24 cellular contexts compared by ENCODE assay signal in genomic region chr13:107518780-107519179, GRCh38.
"Had no signal": no experiment of that assay in that cellular context is flagged by ENCODE, and none has a peak within 500 bp of the region (broad histone marks: within the 10 kb centered on the region; RNA-seq: fewer than 3 reads in every experiment).

No MANE protein-coding gene starts in this region.

- H3K4me1 ChIP-seq: prostate gland, transverse colon had no signal

- H3K36me3 ChIP-seq: cardiac muscle cell, neutrophil, ovary, prostate gland, transverse colon had no signal

- ATAC-seq: activated CD4-positive, CD25-positive, alpha-beta regulatory T cell treated with anti-CD3 and anti-CD28 coated beads, Interleukin-2, amount 50 U/mL, for 24 hours; left cardiac atrium; right cardiac atrium; stimulated activated memory B cell treated with anti-CD40 and anti-IgM and Interleukin-4, amounts not matched to agents 10 μg/mL and 1 μg/mL and 100 μg/mL, for 72 hours had no signal

- H3K9me3 ChIP-seq: neutrophil, ovary, prostate gland, transverse colon had no signal

- H3K27ac ChIP-seq: cardiac muscle cell, epithelial cell of prostate, neutrophil, ovary, prostate gland, skin epidermis, transverse colon, VCaP had no signal

- H3K27me3 ChIP-seq: cardiac muscle cell, neutrophil, ovary, transverse colon had no signal

- H3K4me3 ChIP-seq: cardiac muscle cell, ovary, prostate gland, skin epidermis, transverse colon had no signal

- FAIRE-seq: islet of Langerhans, urothelium cell line had no signal

- DNase-seq: activated CD4-positive, alpha-beta memory T cell treated with anti-CD3 and anti-CD28 coated beads, Interleukin-2, amount 10 ng/mL, durations not matched to agents 7 days and 5 days; activated CD4-positive, alpha-beta T cell treated with anti-CD3 and anti-CD28 coated beads, Interleukin-2, amount 10 ng/mL, durations not matched to agents 24 days and 14 days; activated effector memory CD4-positive, alpha-beta T cell treated with anti-CD3 and anti-CD28 coated beads, Interleukin-2, amount 50 U/mL, for 16 hours; activated naive CD4-positive, alpha-beta T cell treated with anti-CD3 and anti-CD28 coated beads, Interleukin-2, amount 10 ng/mL, durations not matched to agents 7 days and 5 days; activated T-cell treated with anti-CD3 and anti-CD28 coated beads for 4 hours; cortex of kidney; endodermal cell; foreskin fibroblast; hypothalamus; left cardiac atrium; ovary; right cardiac atrium; stimulated activated CD4-positive, alpha-beta T cell treated with anti-CD3 and anti-CD28 coated beads, Interleukin-2, amount 100 ng/mL, for 24 hours; transverse colon had no signal
